ENCODE assay signal across 9 cellular contexts in genomic region chr7:151247611-151248176, GRCh38. TPM values are rescaled to one million over a fixed set of nuclear protein-coding genes. Genes with fewer than 3 reads are reported as not detected.
A peak's percentile ranks its signal among the peaks of the same experiment; 100 is the strongest.
DNase-seq lines count a peak whose midpoint lies in the region; ATAC-seq, FAIRE-seq and TF ChIP-seq lines count a peak whose summit lies in the region.
"Had no signal": no experiment of that assay in that cellular context is flagged by ENCODE, and none has a peak within 500 bp of the region (broad histone marks: within the 10 kb centered on the region; RNA-seq: fewer than 3 reads in every experiment).

No MANE protein-coding gene starts in this region.

- no peak overlapping the region for H3K4me3 Mint-ChIP-seq in activated naive CD4-positive, alpha-beta T cell treated with anti-CD3 and anti-CD28 coated beads, Interleukin-2, amount 10 ng/mL, durations not matched to agents 7 days and 5 days
- H3K4me3 Mint-ChIP-seq in memory B cell = peak overlapping the region; percentile 81

- intact Hi-C loops in uterus (cut with DNase I; ENCODE audit: low total_unique reads) = loop anchor here (10.0 kb wide), 1 partner anchor 57 kb away; no protein-coding TSS in a partner anchor

- H3K36me3 ChIP-seq in bronchial epithelial cell (ENCODE audit: control insufficient read depth, insufficient read depth, low read length) = no peaks in the 10 kb centered on the region
- no peaks in the 10 kb centered on the region for H3K36me3 ChIP-seq in uterus

- ATAC-seq in memory B cell (ENCODE audit: low read depth) (no peak), GM19397 (IDR thresholded peaks at IDR 0.05; ENCODE audit: unreplicated experiment) (no peak), HG02938 (IDR thresholded peaks at IDR 0.05; ENCODE audit: unreplicated experiment) (no peak)

- peaks cover 46% of the 10 kb centered on the region for H3K4me1 Mint-ChIP-seq in activated naive CD4-positive, alpha-beta T cell treated with anti-CD3 and anti-CD28 coated beads, Interleukin-2, amount 10 ng/mL, durations not matched to agents 7 days and 5 days
- H3K4me1 Mint-ChIP-seq in memory B cell = peaks cover 36% of the 10 kb centered on the region

- peak overlapping the region; percentile 46 for H3K4me3 ChIP-seq in bronchial epithelial cell (ENCODE audit: low read depth, low read length)
- peak overlapping the region; percentile 61 to 78 for H3K4me3 ChIP-seq in uterus

- TF ChIP-seq POLR2A in uterus (IDR thresholded peaks at IDR 0.05) = no peak

- H3K27me3 ChIP-seq in bronchial epithelial cell (ENCODE audit: control insufficient read depth, insufficient read depth, low read length) (peaks cover 8% of the 10 kb centered on the region), uterus (no peaks in the 10 kb centered on the region)

- H3K9me3 Mint-ChIP-seq in activated naive CD4-positive, alpha-beta T cell treated with anti-CD3 and anti-CD28 coated beads, Interleukin-2, amount 10 ng/mL, durations not matched to agents 7 days and 5 days = no peaks in the 10 kb centered on the region
- H3K9me3 Mint-ChIP-seq in memory B cell = no peaks in the 10 kb centered on the region
- H3K9me3 Mint-ChIP-seq: T-helper 1 cell treated with Interleukin-12 subunit alpha and Interleukin-12 subunit beta and Interleukin-4 antibody, amounts not matched to agents 30 μg/mL and 1 μg/mL, for 36 hours had no signal

- H3K27ac Mint-ChIP-seq in activated naive CD4-positive, alpha-beta T cell treated with anti-CD3 and anti-CD28 coated beads, Interleukin-2, amount 10 ng/mL, durations not matched to agents 7 days and 5 days = peak overlapping the region; percentile 37
- no peak overlapping the region for H3K27ac Mint-ChIP-seq in memory B cell
- H3K27ac Mint-ChIP-seq: T-helper 1 cell treated with Interleukin-12 subunit alpha and Interleukin-12 subunit beta and Interleukin-4 antibody, amounts not matched to agents 30 μg/mL and 1 μg/mL, for 36 hours had no signal

- no peaks in the 10 kb centered on the region for H3K36me3 Mint-ChIP-seq in activated naive CD4-positive, alpha-beta T cell treated with anti-CD3 and anti-CD28 coated beads, Interleukin-2, amount 10 ng/mL, durations not matched to agents 7 days and 5 days
- H3K36me3 Mint-ChIP-seq in memory B cell = no peaks in the 10 kb centered on the region

- DNase-seq in activated naive CD4-positive, alpha-beta T cell treated with anti-CD3 and anti-CD28 coated beads, Interleukin-2, amount 10 ng/mL, durations not matched to agents 7 days and 5 days = no peak
- DNase-seq in activated naive CD4-positive, alpha-beta T cell (lab: John Stamatoyannopoulos, UW) = no peak
- no peak for DNase-seq in bronchial epithelial cell (ENCODE audit: low read depth)
- DNase-seq in memory B cell (ENCODE audit: low spot score in 2 of 2) = no peak
- DNase-seq in uterus = no peak
- DNase-seq in NCI-H1694 treated with DMSO at 0.1 percent for 48 hours (lab: John Stamatoyannopoulos, UW) = no peak

- no peak for FAIRE-seq in bronchial epithelial cell (lab: Jason Lieb, UNC)

- peaks cover 79% of the 10 kb centered on the region for H3K27me3 Mint-ChIP-seq in activated naive CD4-positive, alpha-beta T cell treated with anti-CD3 and anti-CD28 coated beads, Interleukin-2, amount 10 ng/mL, durations not matched to agents 7 days and 5 days
- H3K27me3 Mint-ChIP-seq in memory B cell = peaks cover 28% of the 10 kb centered on the region

- H3K27ac ChIP-seq in uterus = peak overlapping the region; percentile 95 to 97

- CTCF ChIA-PET in activated naive CD4-positive, alpha-beta T cell treated with anti-CD3 and anti-CD28 coated beads, Interleukin-2, amount 10 ng/mL, durations not matched to agents 7 days and 5 days (lab: Charles Lee) = interaction anchor here (1.1 to 1.9 kb wide), 7 partner anchors 11 to 123 kb away, joined by 3 to 7 read pairs (median 4); partner anchors contain the start of gene CHPF2

- H3K4me1 ChIP-seq in uterus = peaks cover 0 to 39% of the 10 kb centered on the region in 2 donors

- H3K9me3 ChIP-seq in uterus = no peaks in the 10 kb centered on the region

- TF ChIP-seq CTCF in bronchial epithelial cell (IDR thresholded peaks at IDR 0.05; ENCODE audit: insufficient read depth, low read length, severe bottlenecking) = no peak
- no peak for TF ChIP-seq CTCF in uterus (IDR thresholded peaks at IDR 0.05)

RNA-seq across cellular contexts. Expression of gene SMARCD3, which starts 0.8 kb away (rescaled TPM):
- 2.1 and 4.9 TPM in 2 replicates for total RNA-seq in bronchial epithelial cell
- 10 to 100 TPM; 21.3 to 80.7 (median 43.3) TPM for total RNA-seq in uterus

RNA-seq across cellular contexts. Expression of gene CHPF2, which starts 15.4 kb away (rescaled TPM):
- total RNA-seq in bronchial epithelial cell (23.4 and 25.0 TPM in 2 replicates), uterus (10 to 100 TPM; 18.5 to 32.6 (median 31.2) TPM)

RNA-seq across cellular contexts. Expression of gene ABCF2, which starts 20.7 kb away (rescaled TPM):
- total RNA-seq in bronchial epithelial cell (60.9 and 85.8 TPM in 2 replicates), uterus (10 to 100 TPM in 3 of 4 donors, 1 to 10 TPM in 1; 6.8 to 39.2 (median 37.7) TPM)

RNA-seq across cellular contexts. Expression of gene H2BK1, which starts 37.4 kb away (rescaled TPM):
- total RNA-seq in bronchial epithelial cell (not detected in 2 replicates), uterus (1 to 10 TPM in 1 of 4 donors, not detected in 3; 4.4 TPM)
